ENCODE assay signal across 2 cellular contexts in the genomic region with DNA sequence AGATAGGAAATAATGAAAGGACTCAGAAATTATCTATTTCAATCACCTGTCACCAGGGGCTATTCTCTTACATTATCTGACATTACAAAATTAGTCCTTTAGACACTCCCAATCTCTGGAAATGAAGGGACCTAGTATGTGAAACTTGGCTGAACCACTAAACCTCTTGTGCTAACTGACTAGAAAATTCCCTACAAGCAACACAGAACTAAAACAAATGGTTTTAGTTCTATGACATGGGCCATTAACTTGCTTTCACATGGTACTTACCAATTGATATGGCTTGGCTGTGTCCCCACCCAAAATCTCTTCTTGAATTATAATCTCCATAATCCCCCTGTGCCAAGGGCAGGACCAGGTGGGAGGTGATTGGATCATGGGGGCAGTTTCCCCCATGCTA.
TF ChIP-seq lines count a peak whose summit lies in the region.

No MANE protein-coding gene starts in this region.

TF ChIP-seq in A549, 52 proteins besides CTCF, POLR2A, EP300 and RAD21 (continued from another document):
- no peak for TF ChIP-seq POLR2AphosphoS2 (conservative IDR thresholded peaks at IDR 0.05; ENCODE audit: low read length)
- TF ChIP-seq CHD4 (IDR thresholded peaks at IDR 0.05; ENCODE audit: borderline replicate concordance): no peak
- no peak for TF ChIP-seq HOXB5 (CRISPR knock-in tag; IDR thresholded peaks at IDR 0.05)
- no peak for TF ChIP-seq FOXS1 (CRISPR knock-in tag; IDR thresholded peaks at IDR 0.05)
- no peak for TF ChIP-seq HEYL (CRISPR knock-in tag; IDR thresholded peaks at IDR 0.05)
- no peak for TF ChIP-seq CHD2 (IDR thresholded peaks at IDR 0.05; ENCODE audit: low read length, partially characterized antibody)
- TF ChIP-seq, protein P1, sequence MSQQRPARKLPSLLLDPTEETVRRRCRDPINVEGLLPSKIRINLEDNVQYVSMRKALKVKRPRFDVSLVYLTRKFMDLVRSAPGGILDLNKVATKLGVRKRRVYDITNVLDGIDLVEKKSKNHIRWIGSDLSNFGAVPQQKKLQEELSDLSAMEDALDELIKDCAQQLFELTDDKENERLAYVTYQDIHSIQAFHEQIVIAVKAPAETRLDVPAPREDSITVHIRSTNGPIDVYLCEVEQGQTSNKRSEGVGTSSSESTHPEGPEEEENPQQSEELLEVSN (IDR thresholded peaks at IDR 0.05; ENCODE audit: borderline replicate concordance, low read depth): no peak
- no peak for TF ChIP-seq FOSB (CRISPR knock-in tag; IDR thresholded peaks at IDR 0.05)
- TF ChIP-seq MAX (IDR thresholded peaks at IDR 0.05): no peak
- TF ChIP-seq RCOR1 (IDR thresholded peaks at IDR 0.05; ENCODE audit: low read depth, low read length): no peak
- no peak for TF ChIP-seq ZNF302 (CRISPR knock-in tag; IDR thresholded peaks at IDR 0.05)
- no peak for TF ChIP-seq CBX8 (IDR thresholded peaks at IDR 0.05)
- no peak for TF ChIP-seq CBX2 (IDR thresholded peaks at IDR 0.05; ENCODE audit: borderline replicate concordance, low read depth)
- TF ChIP-seq CEBPB (IDR thresholded peaks at IDR 0.05): no peak
- TF ChIP-seq NPAS2 (CRISPR knock-in tag; IDR thresholded peaks at IDR 0.05; ENCODE audit: borderline replicate concordance): no peak
- no peak for TF ChIP-seq SMC3 (IDR thresholded peaks at IDR 0.05)
- no peak for TF ChIP-seq RFX5 (IDR thresholded peaks at IDR 0.05)
- no peak for TF ChIP-seq TFCP2L1 (CRISPR knock-in tag; IDR thresholded peaks at IDR 0.05)
TF ChIP-seq in A549: peak in this region for 0.

TF ChIP-seq in K562, 482 proteins besides CTCF, POLR2A, EP300 and RAD21:
- no peak for TF ChIP-seq HOXB6 (CRISPR knock-in tag; IDR thresholded peaks at IDR 0.05; ENCODE audit: borderline replicate concordance)
- TF ChIP-seq, protein P2, sequence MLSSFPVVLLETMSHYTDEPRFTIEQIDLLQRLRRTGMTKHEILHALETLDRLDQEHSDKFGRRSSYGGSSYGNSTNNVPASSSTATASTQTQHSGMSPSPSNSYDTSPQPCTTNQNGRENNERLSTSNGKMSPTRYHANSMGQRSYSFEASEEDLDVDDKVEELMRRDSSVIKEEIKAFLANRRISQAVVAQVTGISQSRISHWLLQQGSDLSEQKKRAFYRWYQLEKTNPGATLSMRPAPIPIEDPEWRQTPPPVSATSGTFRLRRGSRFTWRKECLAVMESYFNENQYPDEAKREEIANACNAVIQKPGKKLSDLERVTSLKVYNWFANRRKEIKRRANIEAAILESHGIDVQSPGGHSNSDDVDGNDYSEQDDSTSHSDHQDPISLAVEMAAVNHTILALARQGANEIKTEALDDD (IDR thresholded peaks at IDR 0.05): 0 out of 2 replicates have a peak, but pooled peaks have one; percentile 20
